In genomic region chr16:85249830-85250455, GRCh38 we compare ENCODE assay signal across 15 cellular contexts.
"Had no signal": no experiment of that assay in that cellular context is flagged by ENCODE, and none has a peak within 500 bp of the region (broad histone marks: within the 10 kb centered on the region; RNA-seq: fewer than 3 reads in every experiment).

No MANE protein-coding gene starts in this region.

- H3K27me3 ChIP-seq: heart right ventricle, ovary, sigmoid colon had no signal

- H3K27ac ChIP-seq: foreskin keratinocyte, heart right ventricle, lower lobe of right lung, ovary, sigmoid colon had no signal

- H3K36me3 ChIP-seq: heart right ventricle, lower lobe of right lung, ovary, sigmoid colon had no signal

- ATAC-seq: activated T-cell treated with anti-CD3 and anti-CD28 coated beads, Interleukin-2, amount 50 U/mL, for 72 hours; foreskin keratinocyte; left colon; lower lobe of right lung had no signal

- H3K4me1 ChIP-seq: foreskin keratinocyte, lower lobe of right lung had no signal

- DNase-seq: activated CD4-positive, alpha-beta T cell treated with anti-CD3 and anti-CD28 coated beads, Interleukin-2, amount 10 ng/mL, durations not matched to agents 7 days and 5 days; activated CD8-positive, alpha-beta memory T cell treated with anti-CD3 and anti-CD28 coated beads, Interleukin-2, amount 50 U/mL, for 48 hours; activated naive CD4-positive, alpha-beta T cell; activated naive CD8-positive, alpha-beta T cell treated with anti-CD3 and anti-CD28 coated beads, Interleukin-2, amount 10 ng/mL, durations not matched to agents 7 days and 5 days; activated T-cell treated with anti-CD3 and anti-CD28 coated beads, Interleukin-2, amount 50 U/mL, for 72 hours; aorta; cerebellar nuclear complex; effector CD8-positive, alpha-beta T cell; foreskin keratinocyte; left colon; lower lobe of right lung; sigmoid colon; stimulated activated CD4-positive, alpha-beta T cell treated with anti-CD3 and anti-CD28 coated beads, Interleukin-1b, Interleukin-23, amount 100 ng/mL, for 48 hours had no signal

- H3K9me3 ChIP-seq: heart right ventricle, lower lobe of right lung, ovary, sigmoid colon had no signal

- H3K4me3 ChIP-seq: heart right ventricle, lower lobe of right lung, ovary, sigmoid colon had no signal
